In genomic region chr14:104416383-104416782, GRCh38 we compare ENCODE assay signal across 29 cellular contexts.
"Had no signal": no experiment of that assay in that cellular context is flagged by ENCODE, and none has a peak within 500 bp of the region (broad histone marks: within the 10 kb centered on the region; RNA-seq: fewer than 3 reads in every experiment).

No MANE protein-coding gene starts in this region.

- H3K27ac ChIP-seq: colonic mucosa, coronary artery, dorsolateral prefrontal cortex, epithelial cell of prostate, esophagus muscularis mucosa, esophagus squamous epithelium, foreskin keratinocyte, gastrocnemius medialis, gastroesophageal sphincter, heart left ventricle, heart right ventricle had no signal

- H3K27me3 ChIP-seq: foreskin keratinocyte, gastrocnemius medialis, gastroesophageal sphincter, heart left ventricle had no signal

- FAIRE-seq: colon, endometrium, endothelial cell of umbilical vein, frontal cortex had no signal

- H3K36me3 ChIP-seq: colonic mucosa, esophagus muscularis mucosa, esophagus squamous epithelium, gastrocnemius medialis, gastroesophageal sphincter, heart left ventricle, heart right ventricle had no signal

- H3K4me3 ChIP-seq: colonic mucosa, coronary artery, dorsolateral prefrontal cortex, esophagus muscularis mucosa, esophagus squamous epithelium, gastrocnemius medialis, gastroesophageal sphincter, heart left ventricle, heart right ventricle had no signal

- H3K4me1 ChIP-seq: colonic mucosa, esophagus muscularis mucosa, esophagus squamous epithelium, foreskin keratinocyte, gastrocnemius medialis, gastroesophageal sphincter, heart left ventricle, heart right ventricle had no signal

- DNase-seq: colonic mucosa; cortex of kidney; dermis blood vessel endothelial cell; dorsolateral prefrontal cortex; effector CD4-positive, alpha-beta T cell; effector CD8-positive, alpha-beta T cell; effector memory CD4-positive, alpha-beta T cell; effector memory CD8-positive, alpha-beta T cell; endodermal cell; erythroblast; esophagus squamous epithelium; foreskin fibroblast; foreskin keratinocyte; foreskin melanocyte; gastrocnemius medialis; glutamatergic neuron; head of caudate nucleus; heart left ventricle; heart right ventricle had no signal

- ATAC-seq: effector memory CD8-positive, alpha-beta T cell; esophagus mucosa; foreskin keratinocyte; gastrocnemius medialis; gastroesophageal sphincter; heart left ventricle; heart right ventricle had no signal

- H3K4me3 Mint-ChIP-seq: dendritic cell treated with granulocyte-macrophage colony-stimulating factor and Interleukin-4, amounts not matched to agents 40 ng/mL and 50 ng/mL, for 4 days; effector memory CD8-positive, alpha-beta T cell; endodermal cell had no signal

- H3K9me3 ChIP-seq: colonic mucosa, esophagus muscularis mucosa, esophagus squamous epithelium, gastrocnemius medialis, gastroesophageal sphincter, heart right ventricle had no signal

- H3K9me3 Mint-ChIP-seq: dendritic cell treated with granulocyte-macrophage colony-stimulating factor and Interleukin-4, amounts not matched to agents 40 ng/mL and 50 ng/mL, for 4 days; effector memory CD8-positive, alpha-beta T cell had no signal

- H3K27ac Mint-ChIP-seq: dendritic cell treated with granulocyte-macrophage colony-stimulating factor and Interleukin-4, amounts not matched to agents 40 ng/mL and 50 ng/mL, for 4 days; effector memory CD8-positive, alpha-beta T cell; endodermal cell had no signal
